ENCODE assay signal across 18 cellular contexts in the genomic region with DNA sequence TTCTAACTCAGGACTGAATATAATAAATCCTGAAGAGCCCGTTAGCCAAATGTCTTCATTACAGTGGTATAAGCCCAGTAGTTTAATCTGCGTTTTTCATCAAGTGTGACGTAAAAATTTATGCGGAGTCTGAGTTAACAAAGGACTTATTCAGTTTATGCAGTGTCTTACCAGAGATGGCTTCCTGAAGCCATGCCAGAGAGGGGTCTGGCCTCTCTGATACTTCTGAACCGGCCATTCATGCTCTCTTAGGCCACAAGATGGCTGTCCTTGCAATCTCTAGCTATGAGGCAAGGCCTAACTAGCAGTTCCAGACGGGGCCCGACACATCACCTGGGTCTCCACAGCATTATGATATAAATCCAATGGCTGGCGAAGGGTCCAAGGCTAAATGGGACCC.
DNase-seq lines count a peak whose midpoint lies in the region; ATAC-seq, FAIRE-seq and TF ChIP-seq lines count a peak whose summit lies in the region.
"Had no signal": no experiment of that assay in that cellular context is flagged by ENCODE, and none has a peak within 500 bp of the region (broad histone marks: within the 10 kb centered on the region; RNA-seq: fewer than 3 reads in every experiment).

No MANE protein-coding gene starts in this region.

- no peak overlapping the region for H3K4me3 ChIP-seq in ACC112 (ENCODE audit: low read depth, low read length)
- H3K4me3 ChIP-seq in mesenchymal stem cell (ENCODE audit: insufficient read depth in 1 of 2, low read depth in 1 of 2, low read length in 2 of 2), result no peak overlapping the region
- no peak overlapping the region for H3K4me3 ChIP-seq in aorta (ENCODE audit: low read length in 2 of 2)
- no peak overlapping the region for H3K4me3 ChIP-seq in effector memory CD4-positive, alpha-beta T cell (ENCODE audit: insufficient read depth, low read depth, low read length, poor library complexity, severe bottlenecking)
- H3K4me3 ChIP-seq: breast epithelium, spleen had no signal

- no peak for TF ChIP-seq CTCF in HFFc6 (IDR thresholded peaks at IDR 0.05)

- in situ Hi-C loops in SK-MEL-5 (cut with HindIII; ENCODE audit: low pct_unique_long_range_greater_than_20kb, low sequenced_read_pairs), result no loop called here

- H3K79me2 ChIP-seq in ACC112 (ENCODE audit: control insufficient read depth, insufficient read depth, low read length, unreplicated experiment), result no peaks in the 10 kb centered on the region

- H3K9me3 Mint-ChIP-seq in HFFc6, result no peaks in the 10 kb centered on the region
- H3K9me3 Mint-ChIP-seq: activated T-helper 2 cell treated with anti-CD3 and anti-CD28 coated beads, Interferon-gamma antibody, Interleukin-2, Interleukin-4, amounts not matched to agents 10 μg/mL and 5 μg/mL and 100 μg/mL, durations not matched to agents 14 hours and 24 hours and 36 hours had no signal

- H3K27me3 ChIP-seq in ACC112 (ENCODE audit: insufficient read depth, low read length) (no peaks in the 10 kb centered on the region), mesenchymal stem cell (ENCODE audit: control insufficient read depth in 1 of 2, insufficient read depth in 1 of 2, low read length in 2 of 2) (no peaks in the 10 kb centered on the region), aorta (ENCODE audit: control insufficient read depth in 1 of 2, insufficient read depth in 2 of 2, low read length in 1 of 2) (no peaks in the 10 kb centered on the region)
- no peaks in the 10 kb centered on the region for H3K27me3 ChIP-seq in effector memory CD4-positive, alpha-beta T cell (replicated peaks; ENCODE audit: control insufficient read depth, insufficient read depth, low read length, poor library complexity, severe bottlenecking)
- H3K27me3 ChIP-seq: breast epithelium, spleen had no signal

- H3K4me2 ChIP-seq in mesenchymal stem cell (ENCODE audit: low read length, poor library complexity, severe bottlenecking), result no peak overlapping the region

- no peaks in the 10 kb centered on the region for H3K79me1 ChIP-seq in mesenchymal stem cell (replicated peaks; ENCODE audit: low read length, poor library complexity, severe bottlenecking)

- H2BK120ac ChIP-seq in mesenchymal stem cell (ENCODE audit: low read depth, low read length), result no peak overlapping the region

- no peaks in the 10 kb centered on the region for H3K36me3 ChIP-seq in ACC112 (ENCODE audit: insufficient read depth, low read length)
- H3K36me3 ChIP-seq in mesenchymal stem cell (ENCODE audit: control insufficient read depth in 1 of 2, insufficient read depth in 2 of 2, low read depth in 1 of 2, low read length in 2 of 2), result no peaks in the 10 kb centered on the region
- H3K36me3 ChIP-seq in aorta (ENCODE audit: control insufficient read depth in 1 of 2, insufficient read depth in 2 of 2, low read length in 1 of 2), result no peaks in the 10 kb centered on the region
- H3K36me3 ChIP-seq in effector memory CD4-positive, alpha-beta T cell (ENCODE audit: control insufficient read depth, insufficient read depth, low read length), result no peaks in the 10 kb centered on the region
- H3K36me3 ChIP-seq: breast epithelium, spleen had no signal

- H2BK15ac ChIP-seq in mesenchymal stem cell (ENCODE audit: low read depth, poor library complexity, severe bottlenecking), result no peak overlapping the region

- peaks cover 4% of the 10 kb centered on the region; the same call in 1 of the 2 replicates for H3K36me3 Mint-ChIP-seq in HFFc6 (ENCODE audit: low read depth)
- H3K36me3 Mint-ChIP-seq: CD4-positive, CD25-positive, alpha-beta regulatory T cell had no signal

- peak overlapping the region; percentile 95 for H3K27ac Mint-ChIP-seq in HFFc6
- H3K27ac Mint-ChIP-seq: activated T-helper 2 cell treated with anti-CD3 and anti-CD28 coated beads, Interferon-gamma antibody, Interleukin-2, Interleukin-4, amounts not matched to agents 10 μg/mL and 5 μg/mL and 100 μg/mL, durations not matched to agents 14 hours and 24 hours and 36 hours; CD4-positive, CD25-positive, alpha-beta regulatory T cell had no signal

- H3K18ac ChIP-seq in mesenchymal stem cell (ENCODE audit: low read depth in 1 of 2, low read length in 2 of 2), result peak overlapping the region in 1 of 2 experiments; percentile 66

- H3K14ac ChIP-seq in mesenchymal stem cell (ENCODE audit: low read length in 2 of 2), result no peak overlapping the region

- no peak for ATAC-seq in GM21825 (IDR thresholded peaks at IDR 0.05; ENCODE audit: unreplicated experiment)
- ATAC-seq in aorta (ENCODE audit: low FRiP score), result no peak
- ATAC-seq: Panc1 had no signal

- no peak overlapping the region for H3K9ac ChIP-seq in mesenchymal stem cell (ENCODE audit: low read length)

- peak overlapping the region; percentile 23 for H2AK5ac ChIP-seq in mesenchymal stem cell (ENCODE audit: low read length, severe bottlenecking)

- no peak for DNase-seq in HFFc6
- DNase-seq in SK-MEL-5 (ENCODE audit: low read depth, low spot score), result peak; percentile 94
- DNase-seq in mesenchymal stem cell, result no peak
- DNase-seq in aorta, result no peak
- no peak for DNase-seq in effector memory CD4-positive, alpha-beta T cell
- DNase-seq in GM12891 (ENCODE audit: insufficient read length, low spot score), result no peak
- DNase-seq: CD4-positive, CD25-positive, alpha-beta regulatory T cell; DND-41; midbrain; NCI-H1417 treated with DMSO at 0.1 percent for 48 hours; spleen; T1000 had no signal

- TF ChIP-seq POLR2A in GM12891 (IDR thresholded peaks at IDR 0.05; ENCODE audit: low read depth, low read length), result no peak

- H4K8ac ChIP-seq in mesenchymal stem cell (ENCODE audit: low read length), result peak overlapping the region; percentile 19

- no peak overlapping the region for H2BK12ac ChIP-seq in mesenchymal stem cell (ENCODE audit: low read length in 2 of 2)

- FAIRE-seq in GM12891 (lab: Jason Lieb, UNC), result no peak
- FAIRE-seq: urothelium cell line had no signal

- no peak overlapping the region for H2AFZ ChIP-seq in ACC112 (ENCODE audit: low read length, unreplicated experiment)
- no peak overlapping the region for H2AFZ ChIP-seq in mesenchymal stem cell (ENCODE audit: low read depth, low read length)

- H2BK5ac ChIP-seq in mesenchymal stem cell (ENCODE audit: low read depth, low read length, poor library complexity, severe bottlenecking), result no peak overlapping the region

- H3K4ac ChIP-seq in mesenchymal stem cell (ENCODE audit: low read depth in 1 of 2, low read length in 2 of 2), result no peak overlapping the region

- WGBS in mesenchymal stem cell, result 94% methylated on average over 8 of the region's 8 CpGs
- 96% methylated on average over 8 of the region's 8 CpGs for WGBS in aorta, 2 donors

- H3K4me3 Mint-ChIP-seq in HFFc6, result no peak overlapping the region
- H3K4me3 Mint-ChIP-seq: CD4-positive, CD25-positive, alpha-beta regulatory T cell had no signal

- intact Hi-C loops in aorta (cut with DNase I), result no loop called here

- H3K4me1 ChIP-seq in ACC112 (ENCODE audit: control insufficient read depth, insufficient read depth, low read length, unreplicated experiment) (peaks cover 47% of the 10 kb centered on the region), mesenchymal stem cell (ENCODE audit: control insufficient read depth, insufficient read depth, low read depth, low read length) (peaks cover 10% of the 10 kb centered on the region), aorta (ENCODE audit: control insufficient read depth in 1 of 2, insufficient read depth in 2 of 2, low read length in 2 of 2) (no peaks in the 10 kb centered on the region)
- H3K4me1 ChIP-seq in effector memory CD4-positive, alpha-beta T cell (ENCODE audit: control insufficient read depth, insufficient read depth, low read length, poor library complexity, severe bottlenecking), result no peaks in the 10 kb centered on the region
- H3K4me1 ChIP-seq: breast epithelium had no signal

- H3K27ac ChIP-seq in ACC112 (ENCODE audit: low read depth, low read length) (0 out of 2 replicates have a peak overlapping the region, but pooled peaks have one; percentile 28), mesenchymal stem cell (ENCODE audit: low read length, poor library complexity, severe bottlenecking) (no peak overlapping the region), aorta (ENCODE audit: low read depth in 1 of 2, low read length in 2 of 2) (no peak overlapping the region)
- no peak overlapping the region for H3K27ac ChIP-seq in effector memory CD4-positive, alpha-beta T cell (ENCODE audit: insufficient read depth, low read length, poor library complexity, severe bottlenecking)
- H3K27ac ChIP-seq: breast epithelium, spleen had no signal

- no peaks in the 10 kb centered on the region for H3K27me3 Mint-ChIP-seq in HFFc6 (ENCODE audit: insufficient read depth)
- H3K27me3 Mint-ChIP-seq: CD4-positive, CD25-positive, alpha-beta regulatory T cell had no signal

- no peak overlapping the region for H4K91ac ChIP-seq in mesenchymal stem cell (ENCODE audit: low read length)

- H3K4me1 Mint-ChIP-seq in HFFc6 (ENCODE audit: low read depth), result peaks cover 63% of the 10 kb centered on the region

- H3K9me3 ChIP-seq in mesenchymal stem cell (ENCODE audit: control insufficient read depth, low read length), result no peaks in the 10 kb centered on the region
- no peaks in the 10 kb centered on the region for H3K9me3 ChIP-seq in aorta (ENCODE audit: control insufficient read depth, low read length)
- no peaks in the 10 kb centered on the region for H3K9me3 ChIP-seq in effector memory CD4-positive, alpha-beta T cell (ENCODE audit: control insufficient read depth, low read length)
- H3K9me3 ChIP-seq: breast epithelium, spleen had no signal

- H3K23ac ChIP-seq in mesenchymal stem cell (ENCODE audit: low read length in 2 of 2), result no peak overlapping the region

TF ChIP-seq in GM12891, 5 proteins besides CTCF, POLR2A, EP300 and RAD21:
- TF ChIP-seq PAX5 (IDR thresholded peaks at IDR 0.05; ENCODE audit: insufficient read depth, low read length, severe bottlenecking), result no peak
- TF ChIP-seq TAF1 (IDR thresholded peaks at IDR 0.05; ENCODE audit: low read depth, low read length), result no peak
- no peak for TF ChIP-seq SPI1 (IDR thresholded peaks at IDR 0.05; ENCODE audit: low read depth, low read length)
- no peak for TF ChIP-seq POLR2AphosphoS5 (IDR thresholded peaks at IDR 0.05; ENCODE audit: low read depth, low read length)
- TF ChIP-seq POU2F2 (IDR thresholded peaks at IDR 0.05; ENCODE audit: low read depth, low read length), result no peak
